ENCODE assay signal across 1 cellular context in the genomic region with DNA sequence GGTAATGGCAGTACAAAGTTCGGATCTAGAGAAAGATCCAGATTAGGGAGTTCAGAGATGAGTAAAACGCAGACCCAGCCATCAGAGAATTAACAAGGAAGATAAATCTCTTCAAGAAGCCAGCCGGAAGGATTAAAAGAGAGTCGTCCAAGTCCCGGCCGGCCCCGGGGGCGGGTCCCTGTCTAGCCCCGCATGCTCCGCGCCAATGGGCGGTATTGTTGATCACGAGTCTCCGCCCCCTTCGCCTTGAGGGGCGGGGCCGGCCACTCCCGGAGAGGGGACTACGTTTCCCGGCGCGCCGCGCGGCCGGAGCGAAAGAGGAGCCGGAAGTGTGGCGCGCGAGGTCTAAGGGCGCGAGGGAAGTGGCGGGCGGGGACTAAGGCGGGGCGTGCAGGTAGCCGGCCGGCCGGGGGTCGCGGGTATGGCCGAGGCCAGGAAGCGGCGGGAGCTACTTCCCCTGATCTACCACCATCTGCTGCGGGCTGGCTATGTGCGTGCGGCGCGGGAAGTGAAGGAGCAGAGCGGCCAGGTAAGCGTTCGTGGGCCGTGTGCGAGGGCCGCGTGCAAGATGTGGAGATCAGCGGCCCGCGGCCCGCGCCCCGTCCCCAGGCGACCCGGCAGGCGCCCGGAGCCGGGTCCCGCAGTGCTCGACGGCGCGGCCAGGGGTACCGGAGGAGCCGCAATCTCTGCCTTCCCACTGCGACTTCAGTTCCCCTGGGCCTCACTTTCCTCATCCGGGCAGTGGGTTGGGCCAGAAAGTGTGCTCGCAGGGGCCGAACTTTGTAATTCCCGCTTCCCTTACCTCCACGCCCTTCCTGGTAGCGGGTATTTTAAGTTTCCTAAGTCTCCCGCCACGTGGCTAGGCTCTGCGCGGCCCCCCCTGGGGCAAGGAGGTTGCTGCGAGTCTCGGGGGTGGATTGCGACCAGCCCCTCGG.
A peak's percentile ranks its signal among the peaks of the same experiment; 100 is the strongest.
TF ChIP-seq lines count a peak whose summit lies in the region.

A gene with protein sequence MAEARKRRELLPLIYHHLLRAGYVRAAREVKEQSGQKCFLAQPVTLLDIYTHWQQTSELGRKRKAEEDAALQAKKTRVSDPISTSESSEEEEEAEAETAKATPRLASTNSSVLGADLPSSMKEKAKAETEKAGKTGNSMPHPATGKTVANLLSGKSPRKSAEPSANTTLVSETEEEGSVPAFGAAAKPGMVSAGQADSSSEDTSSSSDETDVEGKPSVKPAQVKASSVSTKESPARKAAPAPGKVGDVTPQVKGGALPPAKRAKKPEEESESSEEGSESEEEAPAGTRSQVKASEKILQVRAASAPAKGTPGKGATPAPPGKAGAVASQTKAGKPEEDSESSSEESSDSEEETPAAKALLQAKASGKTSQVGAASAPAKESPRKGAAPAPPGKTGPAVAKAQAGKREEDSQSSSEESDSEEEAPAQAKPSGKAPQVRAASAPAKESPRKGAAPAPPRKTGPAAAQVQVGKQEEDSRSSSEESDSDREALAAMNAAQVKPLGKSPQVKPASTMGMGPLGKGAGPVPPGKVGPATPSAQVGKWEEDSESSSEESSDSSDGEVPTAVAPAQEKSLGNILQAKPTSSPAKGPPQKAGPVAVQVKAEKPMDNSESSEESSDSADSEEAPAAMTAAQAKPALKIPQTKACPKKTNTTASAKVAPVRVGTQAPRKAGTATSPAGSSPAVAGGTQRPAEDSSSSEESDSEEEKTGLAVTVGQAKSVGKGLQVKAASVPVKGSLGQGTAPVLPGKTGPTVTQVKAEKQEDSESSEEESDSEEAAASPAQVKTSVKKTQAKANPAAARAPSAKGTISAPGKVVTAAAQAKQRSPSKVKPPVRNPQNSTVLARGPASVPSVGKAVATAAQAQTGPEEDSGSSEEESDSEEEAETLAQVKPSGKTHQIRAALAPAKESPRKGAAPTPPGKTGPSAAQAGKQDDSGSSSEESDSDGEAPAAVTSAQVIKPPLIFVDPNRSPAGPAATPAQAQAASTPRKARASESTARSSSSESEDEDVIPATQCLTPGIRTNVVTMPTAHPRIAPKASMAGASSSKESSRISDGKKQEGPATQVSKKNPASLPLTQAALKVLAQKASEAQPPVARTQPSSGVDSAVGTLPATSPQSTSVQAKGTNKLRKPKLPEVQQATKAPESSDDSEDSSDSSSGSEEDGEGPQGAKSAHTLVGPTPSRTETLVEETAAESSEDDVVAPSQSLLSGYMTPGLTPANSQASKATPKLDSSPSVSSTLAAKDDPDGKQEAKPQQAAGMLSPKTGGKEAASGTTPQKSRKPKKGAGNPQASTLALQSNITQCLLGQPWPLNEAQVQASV (N-terminal part only) (plus strand): TSS at position 372 of the 935 bp plus-strand sequence. CDS start 50 bp downstream, at position 422.

TF ChIP-seq in K562, 482 proteins besides CTCF, POLR2A, EP300 and RAD21 (continued from another document):
- TF ChIP-seq, protein P1, sequence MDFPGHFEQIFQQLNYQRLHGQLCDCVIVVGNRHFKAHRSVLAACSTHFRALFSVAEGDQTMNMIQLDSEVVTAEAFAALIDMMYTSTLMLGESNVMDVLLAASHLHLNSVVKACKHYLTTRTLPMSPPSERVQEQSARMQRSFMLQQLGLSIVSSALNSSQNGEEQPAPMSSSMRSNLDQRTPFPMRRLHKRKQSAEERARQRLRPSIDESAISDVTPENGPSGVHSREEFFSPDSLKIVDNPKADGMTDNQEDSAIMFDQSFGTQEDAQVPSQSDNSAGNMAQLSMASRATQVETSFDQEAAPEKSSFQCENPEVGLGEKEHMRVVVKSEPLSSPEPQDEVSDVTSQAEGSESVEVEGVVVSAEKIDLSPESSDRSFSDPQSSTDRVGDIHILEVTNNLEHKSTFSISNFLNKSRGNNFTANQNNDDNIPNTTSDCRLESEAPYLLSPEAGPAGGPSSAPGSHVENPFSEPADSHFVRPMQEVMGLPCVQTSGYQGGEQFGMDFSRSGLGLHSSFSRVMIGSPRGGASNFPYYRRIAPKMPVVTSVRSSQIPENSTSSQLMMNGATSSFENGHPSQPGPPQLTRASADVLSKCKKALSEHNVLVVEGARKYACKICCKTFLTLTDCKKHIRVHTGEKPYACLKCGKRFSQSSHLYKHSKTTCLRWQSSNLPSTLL (IDR thresholded peaks at IDR 0.05): no peak
- peak; percentile 91 for TF ChIP-seq RBFOX2 (IDR thresholded peaks at IDR 0.05; ENCODE audit: low read depth, low read length)
- peak; percentile 30; the same call in 1 of the 2 replicates for TF ChIP-seq EGR1 (conservative IDR thresholded peaks at IDR 0.05)
- TF ChIP-seq ATF1 (CRISPR knock-in tag; IDR thresholded peaks at IDR 0.05): no peak
- peak; percentile 64 for TF ChIP-seq ATF1 (tag; IDR thresholded peaks at IDR 0.05)
- TF ChIP-seq, protein P2, sequence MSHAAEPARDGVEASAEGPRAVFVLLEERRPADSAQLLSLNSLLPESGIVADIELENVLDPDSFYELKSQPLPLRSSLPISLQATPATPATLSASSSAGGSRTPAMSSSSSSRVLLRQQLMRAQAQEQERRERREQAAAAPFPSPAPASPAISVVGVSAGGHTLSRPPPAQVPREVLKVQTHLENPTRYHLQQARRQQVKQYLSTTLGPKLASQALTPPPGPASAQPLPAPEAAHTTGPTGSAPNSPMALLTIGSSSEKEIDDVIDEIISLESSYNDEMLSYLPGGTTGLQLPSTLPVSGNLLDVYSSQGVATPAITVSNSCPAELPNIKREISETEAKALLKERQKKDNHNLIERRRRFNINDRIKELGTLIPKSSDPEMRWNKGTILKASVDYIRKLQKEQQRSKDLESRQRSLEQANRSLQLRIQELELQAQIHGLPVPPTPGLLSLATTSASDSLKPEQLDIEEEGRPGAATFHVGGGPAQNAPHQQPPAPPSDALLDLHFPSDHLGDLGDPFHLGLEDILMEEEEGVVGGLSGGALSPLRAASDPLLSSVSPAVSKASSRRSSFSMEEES (CRISPR knock-in tag; IDR thresholded peaks at IDR 0.05): peak; percentile 25; the same call in 1 of the 2 replicates
